In genomic region chr11:65580756-65581155, GRCh38 we compare ENCODE assay signal across 23 cellular contexts. TPM values are rescaled to one million over a fixed set of nuclear protein-coding genes. Genes with fewer than 3 reads are reported as not detected.
DNase-seq lines count a peak whose midpoint lies in the region; ATAC-seq and TF ChIP-seq lines count a peak whose summit lies in the region.
"Had no signal": no experiment of that assay in that cellular context is flagged by ENCODE, and none has a peak within 500 bp of the region (broad histone marks: within the 10 kb centered on the region; RNA-seq: fewer than 3 reads in every experiment).

No MANE protein-coding gene starts in this region.

- no peaks in the 10 kb centered on the region for H3K27me3 ChIP-seq in esophagus muscularis mucosa

- peak overlapping the region; percentile 21 for H3K27ac ChIP-seq in RWPE1
- H3K27ac ChIP-seq in esophagus muscularis mucosa (replicated peaks in 1 of 4): peak overlapping the region; percentile 68 to 96 (median 79)

- H3K4me1 ChIP-seq in esophagus muscularis mucosa: peaks cover 30 to 82% (median 64%) of the 10 kb centered on the region in 4 donors

- H3K27me3 Mint-ChIP-seq in activated CD4-positive, alpha-beta memory T cell treated with anti-CD3 and anti-CD28 coated beads, Interleukin-2, amount 10 ng/mL, durations not matched to agents 7 days and 5 days: no peaks in the 10 kb centered on the region
- no peaks in the 10 kb centered on the region for H3K27me3 Mint-ChIP-seq in activated CD4-positive, alpha-beta memory T cell treated with anti-CD3 and anti-CD28 coated beads for 36 hours
- no peaks in the 10 kb centered on the region for H3K27me3 Mint-ChIP-seq in stimulated activated naive B cell treated with anti-CD40 and anti-IgM and Interleukin-4, amounts not matched to agents 10 μg/mL and 1 μg/mL and 100 μg/mL, for 72 hours
- H3K27me3 Mint-ChIP-seq: CD8-positive, alpha-beta memory T cell had no signal

- H3K9me3 Mint-ChIP-seq in activated CD4-positive, alpha-beta memory T cell treated with anti-CD3 and anti-CD28 coated beads, Interleukin-2, amount 10 ng/mL, durations not matched to agents 7 days and 5 days: no peaks in the 10 kb centered on the region
- H3K9me3 Mint-ChIP-seq in activated CD4-positive, alpha-beta memory T cell treated with anti-CD3 and anti-CD28 coated beads for 36 hours: no peaks in the 10 kb centered on the region
- no peaks in the 10 kb centered on the region for H3K9me3 Mint-ChIP-seq in stimulated activated naive B cell treated with anti-CD40 and anti-IgM and Interleukin-4, amounts not matched to agents 10 μg/mL and 1 μg/mL and 100 μg/mL, for 72 hours
- H3K9me3 Mint-ChIP-seq: CD8-positive, alpha-beta memory T cell had no signal

- CTCF ChIA-PET in activated CD4-positive, alpha-beta memory T cell treated with anti-CD3 and anti-CD28 coated beads, Interleukin-2, amount 10 ng/mL, durations not matched to agents 7 days and 5 days (lab: Charles Lee): interaction anchor here (1.2 kb wide), 1 partner anchor 40 kb away, joined by 6 read pairs; no protein-coding TSS in a partner anchor
- CTCF ChIA-PET in activated CD4-positive, alpha-beta memory T cell treated with anti-CD3 and anti-CD28 coated beads for 36 hours (lab: Charles Lee): interaction anchor here (6.6 kb wide), 1 partner anchor 9 kb away, joined by 126 read pairs; no protein-coding TSS in a partner anchor
- CTCF ChIA-PET in RWPE1 (lab: Yijun Ruan, JAX): interaction anchor here (1.6 kb wide), 1 partner anchor 13 kb away, joined by 5 read pairs; no protein-coding TSS in a partner anchor

- no peak for TF ChIP-seq CTCF in RWPE1 (conservative IDR thresholded peaks at IDR 0.05; ENCODE audit: low read depth)
- TF ChIP-seq CTCF in esophagus muscularis mucosa (IDR thresholded peaks at IDR 0.05): no peak

- no peaks in the 10 kb centered on the region for H3K9me3 ChIP-seq in esophagus muscularis mucosa

- TF ChIP-seq POLR2A in esophagus muscularis mucosa (IDR thresholded peaks at IDR 0.05; ENCODE audit: low read depth): no peak

- 89% methylated on average over 7 of the region's 8 CpGs for WGBS in esophagus muscularis mucosa

- H3K27ac Mint-ChIP-seq in activated CD4-positive, alpha-beta memory T cell treated with anti-CD3 and anti-CD28 coated beads, Interleukin-2, amount 10 ng/mL, durations not matched to agents 7 days and 5 days: peak overlapping the region; percentile 52
- H3K27ac Mint-ChIP-seq in activated CD4-positive, alpha-beta memory T cell treated with anti-CD3 and anti-CD28 coated beads for 36 hours: no peak overlapping the region
- peak overlapping the region; percentile 44 for H3K27ac Mint-ChIP-seq in stimulated activated naive B cell treated with anti-CD40 and anti-IgM and Interleukin-4, amounts not matched to agents 10 μg/mL and 1 μg/mL and 100 μg/mL, for 72 hours

- ATAC-seq in stimulated activated naive B cell treated with anti-CD40 and anti-IgM and Interleukin-4, amounts not matched to agents 10 μg/mL and 1 μg/mL and 100 μg/mL, for 72 hours (replicated peaks): no peak

- H3K36me3 ChIP-seq in esophagus muscularis mucosa: peaks cover 46 to 78% (median 71%) of the 10 kb centered on the region in 4 donors

- H3K36me3 Mint-ChIP-seq in activated CD4-positive, alpha-beta memory T cell treated with anti-CD3 and anti-CD28 coated beads, Interleukin-2, amount 10 ng/mL, durations not matched to agents 7 days and 5 days (ENCODE audit: low read depth): peaks cover 54% of the 10 kb centered on the region
- H3K36me3 Mint-ChIP-seq in activated CD4-positive, alpha-beta memory T cell treated with anti-CD3 and anti-CD28 coated beads for 36 hours: peaks cover 43% of the 10 kb centered on the region
- peaks cover 50 to 74% of the 10 kb centered on the region in 2 donors for H3K36me3 Mint-ChIP-seq in stimulated activated naive B cell treated with anti-CD40 and anti-IgM and Interleukin-4, amounts not matched to agents 10 μg/mL and 1 μg/mL and 100 μg/mL, for 72 hours

- H3K4me3 Mint-ChIP-seq in activated CD4-positive, alpha-beta memory T cell treated with anti-CD3 and anti-CD28 coated beads, Interleukin-2, amount 10 ng/mL, durations not matched to agents 7 days and 5 days: no peak overlapping the region
- H3K4me3 Mint-ChIP-seq in activated CD4-positive, alpha-beta memory T cell treated with anti-CD3 and anti-CD28 coated beads for 36 hours: no peak overlapping the region
- H3K4me3 Mint-ChIP-seq in stimulated activated naive B cell treated with anti-CD40 and anti-IgM and Interleukin-4, amounts not matched to agents 10 μg/mL and 1 μg/mL and 100 μg/mL, for 72 hours: peak overlapping the region in 1 of 2 donors; percentile 26

- TF ChIP-seq EP300 in esophagus muscularis mucosa (IDR thresholded peaks at IDR 0.05): no peak

- no peak overlapping the region for H3K4me3 ChIP-seq in esophagus muscularis mucosa

- no peak for DNase-seq in activated CD4-positive, alpha-beta memory T cell treated with anti-CD3 and anti-CD28 coated beads, Interleukin-2, amount 10 ng/mL, durations not matched to agents 7 days and 5 days
- DNase-seq in activated CD4-positive, alpha-beta memory T cell treated with anti-CD3 and anti-CD28 coated beads for 36 hours: no peak
- DNase-seq in RWPE1 (ENCODE audit: low spot score): no peak
- DNase-seq in esophagus muscularis mucosa (ENCODE audit: extremely low spot score): no peak
- no peak for DNase-seq in stimulated activated naive B cell treated with anti-CD40 and anti-IgM and Interleukin-4, amounts not matched to agents 10 μg/mL and 1 μg/mL and 100 μg/mL, for 72 hours
- no peak for DNase-seq in DMS 273 (lab: John Stamatoyannopoulos, UW; ENCODE audit: unreplicated experiment)
- no peak for DNase-seq in NCI-H2029 treated with DMSO at 0.1 percent for 48 hours (lab: John Stamatoyannopoulos, UW)
- no peak for DNase-seq in epidermal melanocyte (ENCODE audit: insufficient read length, low spot score)
- DNase-seq: CD8-positive, alpha-beta memory T cell; DMS79 treated with DMSO at 0.1 percent for 48 hours; GOT3; IMR-90; Karpas-422; NCI-H1436; NCI-H2081; NCI-H2171 treated with DMSO at 0.1 percent for 48 hours; NK-92 treated with Interleukin-12 subunit alpha and Interleukin-12 subunit beta, amount 100 ng/mL, for 24 hours; OCI-M1; RPMI8226; SIG-M5 had no signal

- POLR2A ChIA-PET in activated CD4-positive, alpha-beta memory T cell treated with anti-CD3 and anti-CD28 coated beads, Interleukin-2, amount 10 ng/mL, durations not matched to agents 7 days and 5 days (lab: Charles Lee): interaction anchor here (1.0 to 2.7 kb wide), 2 partner anchors 13 to 15 kb away, joined by 3 to 8 read pairs; partner anchors contain the start of gene KCNK7
- POLR2A ChIA-PET in activated CD4-positive, alpha-beta memory T cell treated with anti-CD3 and anti-CD28 coated beads for 36 hours (lab: Charles Lee): no interaction called here
- POLR2A ChIA-PET in RWPE1 (lab: Yijun Ruan, JAX; ENCODE audit: low non-redundant PET): no interaction called here

- intact Hi-C loops in activated CD4-positive, alpha-beta memory T cell treated with anti-CD3 and anti-CD28 coated beads for 36 hours (cut with micrococcal nuclease): no loop called here
- intact Hi-C loops in esophagus muscularis mucosa (cut with DNase I): no loop called here

- peaks cover 45% of the 10 kb centered on the region for H3K4me1 Mint-ChIP-seq in activated CD4-positive, alpha-beta memory T cell treated with anti-CD3 and anti-CD28 coated beads, Interleukin-2, amount 10 ng/mL, durations not matched to agents 7 days and 5 days
- H3K4me1 Mint-ChIP-seq in activated CD4-positive, alpha-beta memory T cell treated with anti-CD3 and anti-CD28 coated beads for 36 hours (ENCODE audit: low read depth): peaks cover 13% of the 10 kb centered on the region
- H3K4me1 Mint-ChIP-seq in stimulated activated naive B cell treated with anti-CD40 and anti-IgM and Interleukin-4, amounts not matched to agents 10 μg/mL and 1 μg/mL and 100 μg/mL, for 72 hours: peaks cover 40 to 63% of the 10 kb centered on the region in 2 donors

RNA-seq across cellular contexts. Expression of gene EHBP1L1, which starts 4.9 kb away (rescaled TPM):
- total RNA-seq in activated CD4-positive, alpha-beta memory T cell treated with anti-CD3 and anti-CD28 coated beads, Interleukin-2, amount 10 ng/mL, durations not matched to agents 7 days and 5 days: 100 to 1,000 TPM; 118 to 119 TPM
- 100 to 1,000 TPM; 137 to 141 TPM for total RNA-seq in activated CD4-positive, alpha-beta memory T cell treated with anti-CD3 and anti-CD28 coated beads for 36 hours
- 100 to 1,000 TPM; 186 to 472 (median 293) TPM for total RNA-seq in esophagus muscularis mucosa

RNA-seq across cellular contexts. Expression of gene FAM89B, which starts 8.4 kb away (rescaled TPM):
- total RNA-seq in activated CD4-positive, alpha-beta memory T cell treated with anti-CD3 and anti-CD28 coated beads, Interleukin-2, amount 10 ng/mL, durations not matched to agents 7 days and 5 days: 10 to 100 TPM; 45.6 to 48.0 TPM
- total RNA-seq in activated CD4-positive, alpha-beta memory T cell treated with anti-CD3 and anti-CD28 coated beads for 36 hours: 10 to 100 TPM; 25.3 to 28.3 TPM
- total RNA-seq in esophagus muscularis mucosa: 10 to 100 TPM; 47.9 to 90.4 (median 75.0) TPM

RNA-seq across cellular contexts. Expression of gene ZNRD2, which starts 10.5 kb away (rescaled TPM):
- 10 to 100 TPM; 25.3 to 27.8 TPM for total RNA-seq in activated CD4-positive, alpha-beta memory T cell treated with anti-CD3 and anti-CD28 coated beads, Interleukin-2, amount 10 ng/mL, durations not matched to agents 7 days and 5 days
- 10 to 100 TPM; 48.1 to 51.1 TPM for total RNA-seq in activated CD4-positive, alpha-beta memory T cell treated with anti-CD3 and anti-CD28 coated beads for 36 hours
- total RNA-seq in esophagus muscularis mucosa: 10 to 100 TPM; 43.6 to 77.3 (median 63.3) TPM

RNA-seq across cellular contexts. Expression of gene KCNK7, which starts 14.8 kb away (rescaled TPM):
- total RNA-seq in activated CD4-positive, alpha-beta memory T cell treated with anti-CD3 and anti-CD28 coated beads, Interleukin-2, amount 10 ng/mL, durations not matched to agents 7 days and 5 days: 1 to 10 TPM in 1 of 2 experiments, under 1 TPM in 1; 0.80 to 1.0 TPM
- total RNA-seq in activated CD4-positive, alpha-beta memory T cell treated with anti-CD3 and anti-CD28 coated beads for 36 hours: under 1 TPM; 0.29 to 0.31 TPM
- 1 to 10 TPM in 3 of 4 donors, under 1 TPM in 1; 0.99 to 1.2 (median 1.2) TPM for total RNA-seq in esophagus muscularis mucosa
- total RNA-seq: A172, IMR-90, MCF 10A, NCI-H460 had no signal

RNA-seq across cellular contexts. Expression of gene LTBP3, which starts 22.6 kb away (rescaled TPM):
- total RNA-seq in activated CD4-positive, alpha-beta memory T cell treated with anti-CD3 and anti-CD28 coated beads, Interleukin-2, amount 10 ng/mL, durations not matched to agents 7 days and 5 days: 10 to 100 TPM; 55.4 to 60.0 TPM
- 10 to 100 TPM; 60.7 to 63.3 TPM for total RNA-seq in activated CD4-positive, alpha-beta memory T cell treated with anti-CD3 and anti-CD28 coated beads for 36 hours
- 100 to 1,000 TPM; 107 to 208 (median 137) TPM for total RNA-seq in esophagus muscularis mucosa
